ENCODE assay signal across 8 cellular contexts in genomic region chr5:72018158-72018803, GRCh38.
DNase-seq lines count a peak whose midpoint lies in the region; ATAC-seq and TF ChIP-seq lines count a peak whose summit lies in the region.

No MANE protein-coding gene starts in this region.

- H3K27ac Mint-ChIP-seq in WTC11 = no peak overlapping the region
- no peak overlapping the region for H3K27ac Mint-ChIP-seq in central memory CD8-positive, alpha-beta T cell (ENCODE audit: low read depth)
- H3K27ac Mint-ChIP-seq in stimulated activated effector memory CD8-positive, alpha-beta T cell treated with anti-CD3 and anti-CD28 coated beads, Interleukin-12 subunit alpha, Interleukin-12 subunit beta, amount 100 ng/mL, for 72 hours = no peak overlapping the region

- DNase-seq in DMS 273 (lab: John Stamatoyannopoulos, UW; ENCODE audit: unreplicated experiment) = peak; percentile 81
- no peak for DNase-seq in DMS 273 treated with DMSO at 0.1 percent for 48 hours (lab: John Stamatoyannopoulos, UW)
- DNase-seq in LHCN-M2 (ENCODE audit: low read depth) = peak; percentile 26
- peak; percentile 84 for DNase-seq in WTC11 (ENCODE audit: low spot score)
- DNase-seq in central memory CD8-positive, alpha-beta T cell (ENCODE audit: low spot score in 2 of 2) = peak; percentile 16 to 31
- peak; percentile 64 to 67 for DNase-seq in lung microvascular endothelial cell (ENCODE audit: low read depth in 2 of 2)
- DNase-seq in stimulated activated effector memory CD8-positive, alpha-beta T cell treated with anti-CD3 and anti-CD28 coated beads, Interleukin-12 subunit alpha, Interleukin-12 subunit beta, amount 100 ng/mL, for 72 hours (ENCODE audit: low spot score in 2 of 2) = peak; percentile 38 to 76
- DNase-seq in ureter (ENCODE audit: low spot score) = no peak

- H3K36me3 Mint-ChIP-seq in WTC11 = no peaks in the 10 kb centered on the region
- no peaks in the 10 kb centered on the region for H3K36me3 Mint-ChIP-seq in central memory CD8-positive, alpha-beta T cell (ENCODE audit: insufficient read depth)
- H3K36me3 Mint-ChIP-seq in stimulated activated effector memory CD8-positive, alpha-beta T cell treated with anti-CD3 and anti-CD28 coated beads, Interleukin-12 subunit alpha, Interleukin-12 subunit beta, amount 100 ng/mL, for 72 hours = no peaks in the 10 kb centered on the region

- CTCF ChIA-PET in WTC11 (lab: Charles Lee) = interaction anchor here (1.0 to 2.9 kb wide), 9 partner anchors 9 to 235 kb away, joined by 3 to 12 read pairs (median 4); no protein-coding TSS in a partner anchor

- H3K4me1 Mint-ChIP-seq in WTC11 = peaks cover 17% of the 10 kb centered on the region
- no peaks in the 10 kb centered on the region for H3K4me1 Mint-ChIP-seq in central memory CD8-positive, alpha-beta T cell
- H3K4me1 Mint-ChIP-seq in stimulated activated effector memory CD8-positive, alpha-beta T cell treated with anti-CD3 and anti-CD28 coated beads, Interleukin-12 subunit alpha, Interleukin-12 subunit beta, amount 100 ng/mL, for 72 hours = no peaks in the 10 kb centered on the region

- peak; percentile 99 for TF ChIP-seq CTCF in WTC11 (IDR thresholded peaks at IDR 0.05)

- peak; percentile 81 for ATAC-seq in WTC11
- peak; percentile 46 for ATAC-seq in central memory CD8-positive, alpha-beta T cell (replicated peaks; ENCODE audit: extremely low read depth, poor library complexity, severe bottlenecking)
- no peak for ATAC-seq in stimulated activated effector memory CD8-positive, alpha-beta T cell treated with anti-CD3 and anti-CD28 coated beads, Interleukin-12 subunit alpha, Interleukin-12 subunit beta, amount 100 ng/mL, for 72 hours

- POLR2A ChIA-PET in WTC11 (lab: Charles Lee) = interaction anchor here (0.8 kb wide), 1 partner anchor 17 kb away, joined by 3 read pairs; no protein-coding TSS in a partner anchor

- H3K27me3 Mint-ChIP-seq in WTC11 (ENCODE audit: low read depth) = no peaks in the 10 kb centered on the region
- peaks cover 56% of the 10 kb centered on the region for H3K27me3 Mint-ChIP-seq in central memory CD8-positive, alpha-beta T cell

- H3K9me3 Mint-ChIP-seq in WTC11 = no peaks in the 10 kb centered on the region
- peaks cover 5% of the 10 kb centered on the region for H3K9me3 Mint-ChIP-seq in central memory CD8-positive, alpha-beta T cell
- no peaks in the 10 kb centered on the region for H3K9me3 Mint-ChIP-seq in stimulated activated effector memory CD8-positive, alpha-beta T cell treated with anti-CD3 and anti-CD28 coated beads, Interleukin-12 subunit alpha, Interleukin-12 subunit beta, amount 100 ng/mL, for 72 hours

- H3K4me3 Mint-ChIP-seq in WTC11 = no peak overlapping the region
- H3K4me3 Mint-ChIP-seq in central memory CD8-positive, alpha-beta T cell = no peak overlapping the region
- H3K4me3 Mint-ChIP-seq in stimulated activated effector memory CD8-positive, alpha-beta T cell treated with anti-CD3 and anti-CD28 coated beads, Interleukin-12 subunit alpha, Interleukin-12 subunit beta, amount 100 ng/mL, for 72 hours = no peak overlapping the region

TF ChIP-seq in WTC11, 78 proteins besides CTCF, POLR2A, EP300 and RAD21 (continues in another document):
- TF ChIP-seq, protein P1, sequence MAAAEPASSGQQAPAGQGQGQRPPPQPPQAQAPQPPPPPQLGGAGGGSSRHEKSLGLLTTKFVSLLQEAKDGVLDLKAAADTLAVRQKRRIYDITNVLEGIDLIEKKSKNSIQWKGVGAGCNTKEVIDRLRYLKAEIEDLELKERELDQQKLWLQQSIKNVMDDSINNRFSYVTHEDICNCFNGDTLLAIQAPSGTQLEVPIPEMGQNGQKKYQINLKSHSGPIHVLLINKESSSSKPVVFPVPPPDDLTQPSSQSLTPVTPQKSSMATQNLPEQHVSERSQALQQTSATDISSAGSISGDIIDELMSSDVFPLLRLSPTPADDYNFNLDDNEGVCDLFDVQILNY (CRISPR knock-in tag; IDR thresholded peaks at IDR 0.05) = no peak
- TF ChIP-seq GABPB1 (CRISPR knock-in tag; IDR thresholded peaks at IDR 0.05) (no peak), CREB1 (CRISPR knock-in tag; IDR thresholded peaks at IDR 0.05) (no peak), NR3C1 (CRISPR knock-in tag; conservative IDR thresholded peaks at IDR 0.05; ENCODE audit: low read depth) (no peak), ZNF263 (CRISPR knock-in tag; IDR thresholded peaks at IDR 0.05; ENCODE audit: low read depth) (no peak), JAZF1 (CRISPR knock-in tag; IDR thresholded peaks at IDR 0.05) (no peak), RELA (CRISPR knock-in tag; IDR thresholded peaks at IDR 0.05; ENCODE audit: borderline replicate concordance) (no peak), FOXJ3 (CRISPR knock-in tag; IDR thresholded peaks at IDR 0.05; ENCODE audit: borderline replicate concordance) (no peak), STAT6 (CRISPR knock-in tag; conservative IDR thresholded peaks at IDR 0.05; ENCODE audit: low read depth) (no peak)
- TF ChIP-seq, protein P2, sequence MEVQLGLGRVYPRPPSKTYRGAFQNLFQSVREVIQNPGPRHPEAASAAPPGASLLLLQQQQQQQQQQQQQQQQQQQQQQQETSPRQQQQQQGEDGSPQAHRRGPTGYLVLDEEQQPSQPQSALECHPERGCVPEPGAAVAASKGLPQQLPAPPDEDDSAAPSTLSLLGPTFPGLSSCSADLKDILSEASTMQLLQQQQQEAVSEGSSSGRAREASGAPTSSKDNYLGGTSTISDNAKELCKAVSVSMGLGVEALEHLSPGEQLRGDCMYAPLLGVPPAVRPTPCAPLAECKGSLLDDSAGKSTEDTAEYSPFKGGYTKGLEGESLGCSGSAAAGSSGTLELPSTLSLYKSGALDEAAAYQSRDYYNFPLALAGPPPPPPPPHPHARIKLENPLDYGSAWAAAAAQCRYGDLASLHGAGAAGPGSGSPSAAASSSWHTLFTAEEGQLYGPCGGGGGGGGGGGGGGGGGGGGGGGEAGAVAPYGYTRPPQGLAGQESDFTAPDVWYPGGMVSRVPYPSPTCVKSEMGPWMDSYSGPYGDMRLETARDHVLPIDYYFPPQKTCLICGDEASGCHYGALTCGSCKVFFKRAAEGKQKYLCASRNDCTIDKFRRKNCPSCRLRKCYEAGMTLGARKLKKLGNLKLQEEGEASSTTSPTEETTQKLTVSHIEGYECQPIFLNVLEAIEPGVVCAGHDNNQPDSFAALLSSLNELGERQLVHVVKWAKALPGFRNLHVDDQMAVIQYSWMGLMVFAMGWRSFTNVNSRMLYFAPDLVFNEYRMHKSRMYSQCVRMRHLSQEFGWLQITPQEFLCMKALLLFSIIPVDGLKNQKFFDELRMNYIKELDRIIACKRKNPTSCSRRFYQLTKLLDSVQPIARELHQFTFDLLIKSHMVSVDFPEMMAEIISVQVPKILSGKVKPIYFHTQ (CRISPR knock-in tag; IDR thresholded peaks at IDR 0.05) = no peak
- TF ChIP-seq, protein P3, sequence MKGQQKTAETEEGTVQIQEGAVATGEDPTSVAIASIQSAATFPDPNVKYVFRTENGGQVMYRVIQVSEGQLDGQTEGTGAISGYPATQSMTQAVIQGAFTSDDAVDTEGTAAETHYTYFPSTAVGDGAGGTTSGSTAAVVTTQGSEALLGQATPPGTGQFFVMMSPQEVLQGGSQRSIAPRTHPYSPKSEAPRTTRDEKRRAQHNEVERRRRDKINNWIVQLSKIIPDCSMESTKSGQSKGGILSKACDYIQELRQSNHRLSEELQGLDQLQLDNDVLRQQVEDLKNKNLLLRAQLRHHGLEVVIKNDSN (CRISPR knock-in tag; IDR thresholded peaks at IDR 0.05) = no peak

Comparison
In these comparisons a context has a peak if more than half of its experiments do, and no peak if none do; other contexts are left out.
1. DNase-seq: peak in DMS 273 (single experiment), LHCN-M2 (single experiment), WTC11 (single experiment), central memory CD8-positive, alpha-beta T cell (2 of 2), lung microvascular endothelial cell (2 of 2) and stimulated activated effector memory CD8-positive, alpha-beta T cell treated with anti-CD3 and anti-CD28 coated beads, Interleukin-12 subunit alpha, Interleukin-12 subunit beta, amount 100 ng/mL, for 72 hours (2 of 2); none in DMS 273 treated with DMSO at 0.1 percent for 48 hours (single experiment) and ureter (single experiment).